ENCODE assay signal across 15 cellular contexts in genomic region chr7:2411049-2411448, GRCh38.
"Had no signal": no experiment of that assay in that cellular context is flagged by ENCODE, and none has a peak within 500 bp of the region (broad histone marks: within the 10 kb centered on the region; RNA-seq: fewer than 3 reads in every experiment).

No MANE protein-coding gene starts in this region.

- H3K27me3 ChIP-seq: adrenal gland, sigmoid colon had no signal

- H3K36me3 ChIP-seq: adrenal gland, sigmoid colon had no signal

- DNase-seq: activated CD4-positive, alpha-beta T cell treated with anti-CD3 and anti-CD28 coated beads for 48 hours; activated naive CD4-positive, alpha-beta T cell treated with anti-CD3 and anti-CD28 coated beads for 36 hours; activated T-cell treated with anti-CD3 and anti-CD28 coated beads for 4 hours; adrenal gland; caudate nucleus; left cardiac atrium; nephron progenitor cell; psoas muscle; sigmoid colon; stimulated activated CD4-positive, alpha-beta T cell treated with anti-CD3 and anti-CD28 coated beads, Interleukin-12 subunit alpha, Interleukin-12 subunit beta, amount 100 ng/mL, for 4 hours; stimulated activated CD4-positive, alpha-beta T cell treated with anti-CD3 and anti-CD28 coated beads, Interleukin-2, amount 100 ng/mL, for 48 hours; stimulated activated CD8-positive, alpha-beta memory T cell treated with anti-CD3 and anti-CD28 coated beads, Interleukin-4, amount 100 ng/mL, for 48 hours; T-helper 1 cell had no signal

- H3K4me3 Mint-ChIP-seq: activated naive CD4-positive, alpha-beta T cell treated with anti-CD3 and anti-CD28 coated beads for 36 hours; nephron progenitor cell; WTC11 had no signal

- H3K27me3 Mint-ChIP-seq: activated T-helper 17 cell treated with anti-CD3 and anti-CD28 coated beads, Interleukin-2, amount 50 U/mL, for 72 hours had no signal

- H3K4me3 ChIP-seq: adrenal gland, sigmoid colon had no signal

- H3K27ac Mint-ChIP-seq: activated naive CD4-positive, alpha-beta T cell treated with anti-CD3 and anti-CD28 coated beads for 36 hours had no signal

- H3K9me3 ChIP-seq: adrenal gland, psoas muscle, sigmoid colon had no signal

- H3K36me3 Mint-ChIP-seq: WTC11 had no signal

- H3K9me3 Mint-ChIP-seq: activated naive CD4-positive, alpha-beta T cell treated with anti-CD3 and anti-CD28 coated beads for 36 hours; activated T-helper 17 cell treated with anti-CD3 and anti-CD28 coated beads, Interleukin-2, amount 50 U/mL, for 72 hours; nephron progenitor cell; WTC11 had no signal

- ATAC-seq: activated T-helper 17 cell treated with anti-CD3 and anti-CD28 coated beads, Interleukin-2, amount 50 U/mL, for 72 hours; WTC11 had no signal
